Comparison of ENCODE assay signal across 13 cellular contexts in genomic region chr14:58131386-58131785, GRCh38. TPM values are rescaled to one million over a fixed set of nuclear protein-coding genes. Genes with fewer than 3 reads are reported as not detected.
DNase-seq lines count a peak whose midpoint lies in the region; FAIRE-seq and TF ChIP-seq lines count a peak whose summit lies in the region.
"Had no signal": no experiment of that assay in that cellular context is flagged by ENCODE, and none has a peak within 500 bp of the region (broad histone marks: within the 10 kb centered on the region; RNA-seq: fewer than 3 reads in every experiment).

No MANE protein-coding gene starts in this region.

- no peak overlapping the region for H3K9ac ChIP-seq in liver (ENCODE audit: low read depth in 1 of 2, low read length in 2 of 2)

- no peak for TF ChIP-seq EP300 in suprapubic skin (IDR thresholded peaks at IDR 0.05)

- H3K27ac ChIP-seq in liver (ENCODE audit: low read depth in 1 of 2, low read length in 2 of 2) (peak overlapping the region; percentile 9 to 14), suprapubic skin (no peak overlapping the region)
- H3K27ac ChIP-seq: SK-N-MC had no signal

- H3K4me1 ChIP-seq in liver (ENCODE audit: control insufficient read depth in 4 of 4, insufficient read depth in 4 of 4, low read length in 3 of 4) (peaks cover 0 to 11% (median 3%) of the 10 kb centered on the region in 4 donors), suprapubic skin (no peaks in the 10 kb centered on the region)

- FAIRE-seq in bronchial epithelial cell (lab: Jason Lieb, UNC): no peak

- TF ChIP-seq CTCF in bronchial epithelial cell (IDR thresholded peaks at IDR 0.05; ENCODE audit: insufficient read depth, low read length, severe bottlenecking): no peak
- peak; percentile 22 for TF ChIP-seq CTCF in liver (IDR thresholded peaks at IDR 0.05; ENCODE audit: low read depth, low read length, missing input control)
- TF ChIP-seq CTCF in suprapubic skin (IDR thresholded peaks at IDR 0.05): no peak

- no peak for TF ChIP-seq POLR2A in suprapubic skin (IDR thresholded peaks at IDR 0.05)

- no peaks in the 10 kb centered on the region for H3K9me3 ChIP-seq in liver (ENCODE audit: control insufficient read depth in 4 of 4, low read length in 3 of 4)
- no peaks in the 10 kb centered on the region for H3K9me3 ChIP-seq in suprapubic skin

- TF ChIP-seq RAD21 in liver (IDR thresholded peaks at IDR 0.05): peak; percentile 48 to 51

- H3K36me3 ChIP-seq in bronchial epithelial cell (ENCODE audit: control insufficient read depth, insufficient read depth, low read length) (no peaks in the 10 kb centered on the region), liver (ENCODE audit: control insufficient read depth in 4 of 4, insufficient read depth in 3 of 4, low read depth in 1 of 4, low read length in 3 of 4) (no peaks in the 10 kb centered on the region), suprapubic skin (no peaks in the 10 kb centered on the region)

- DNase-seq in COLO668 (lab: John Stamatoyannopoulos, UW; ENCODE audit: unreplicated experiment): peak; percentile 29
- DNase-seq in HT1080 (ENCODE audit: low read depth): peak; percentile 20
- DNase-seq in bronchial epithelial cell (ENCODE audit: low read depth): peak; percentile 17
- DNase-seq in suprapubic skin (ENCODE audit: low spot score in 2 of 2): no peak
- DNase-seq in stimulated activated naive CD4-positive, alpha-beta T cell treated with Interleukin-2 at 50 U/mL for 16 hours (lab: John Stamatoyannopoulos, UW): no peak
- DNase-seq in NCI-H2107 (lab: John Stamatoyannopoulos, UW): no peak
- no peak for DNase-seq in occipital lobe (lab: John Stamatoyannopoulos, UW)
- DNase-seq: activated T-cell treated with anti-CD3 and anti-CD28 coated beads, Interleukin-2, amount 50 U/mL, for 72 hours; CD4-positive, CD25-positive, alpha-beta regulatory T cell; NCI-H1105 treated with DMSO at 0.1 percent for 48 hours; NCI-H82 had no signal

- no peak overlapping the region for H3K4me3 ChIP-seq in bronchial epithelial cell (ENCODE audit: low read depth, low read length)
- H3K4me3 ChIP-seq in liver (ENCODE audit: low read depth in 1 of 3, low read length in 3 of 3): no peak overlapping the region
- H3K4me3 ChIP-seq in suprapubic skin: no peak overlapping the region
- H3K4me3 ChIP-seq: SK-N-MC had no signal

- 45% methylated on average over 1 of the region's 1 CpG for WGBS in liver
- WGBS in suprapubic skin: 76% methylated on average over 1 of the region's 1 CpG

- H3K27me3 ChIP-seq in bronchial epithelial cell (ENCODE audit: control insufficient read depth, insufficient read depth, low read length) (peaks cover 2% of the 10 kb centered on the region), liver (ENCODE audit: control insufficient read depth in 4 of 4, insufficient read depth in 4 of 4, low read length in 3 of 4) (no peaks in the 10 kb centered on the region), suprapubic skin (no peaks in the 10 kb centered on the region)

TF ChIP-seq in liver, 16 proteins besides CTCF, POLR2A, EP300 and RAD21:
- TF ChIP-seq REST (IDR thresholded peaks at IDR 0.05): no peak
- TF ChIP-seq MAX (IDR thresholded peaks at IDR 0.05): peak; percentile 51
- no peak for TF ChIP-seq SP1 (IDR thresholded peaks at IDR 0.05)
- no peak for TF ChIP-seq ZBTB33 (IDR thresholded peaks at IDR 0.05)
- no peak for TF ChIP-seq NR2F2 (IDR thresholded peaks at IDR 0.05)
- peak; percentile 26 to 50 for TF ChIP-seq RXRA (IDR thresholded peaks at IDR 0.05)
- no peak for TF ChIP-seq FOXA1 (IDR thresholded peaks at IDR 0.05)
- TF ChIP-seq HNF4A (conservative IDR thresholded peaks at IDR 0.05): no peak
- peak; percentile 47 for TF ChIP-seq YY1 (IDR thresholded peaks at IDR 0.05)
- no peak for TF ChIP-seq JUND (IDR thresholded peaks at IDR 0.05)

RNA-seq across cellular contexts. Expression of gene ARMH4, which starts 20.6 kb away (rescaled TPM):
- total RNA-seq in HT1080 (2014; rRNA removed; shearing (Covaris generic)): 1.5 and 1.9 TPM in 2 replicates
- polyA plus RNA-seq in HT1080 (2015; cell fraction: cytosol; rRNA removed): 1.0 and 1.1 TPM in 2 replicates
- polyA plus RNA-seq in HT1080 (2015; cell fraction: nucleus; rRNA removed): 1.2 and 1.3 TPM in 2 replicates
- total RNA-seq in bronchial epithelial cell (under 0.01 and 0.51 TPM in 2 replicates), liver (1 to 10 TPM in 1 of 2 donors, under 1 TPM in 1; 0.67 to 3.2 TPM), suprapubic skin (1 to 10 TPM; 2.8 to 4.7 (median 3.7) TPM), occipital lobe (99.4 TPM)
- under 1 TPM; 0.38 to 0.40 TPM for polyA plus RNA-seq in liver
- total RNA-seq: activated T-cell treated with anti-CD3 and anti-CD28 coated beads, Interleukin-2, amount 50 U/mL, for 72 hours had no signal

Comparison
In these comparisons a context has a peak if more than half of its experiments do, and no peak if none do; other contexts are left out.
1. DNase-seq: peak in COLO668 (single experiment), HT1080 (single experiment) and bronchial epithelial cell (single experiment); none in suprapubic skin (0 of 2), stimulated activated naive CD4-positive, alpha-beta T cell treated with Interleukin-2 at 50 U/mL for 16 hours (single experiment), NCI-H2107 (single experiment) and occipital lobe (single experiment).
2. RNA of gene ARMH4, which starts 20.6 kb away (total RNA-seq): 99.4 TPM in occipital lobe (single experiment); 2.8 to 4.7 TPM in suprapubic skin, 0.67 to 3.2 TPM in liver, 1.5 to 1.9 TPM in HT1080 and under 0.01 to 0.51 TPM in bronchial epithelial cell; every median in the first group is over 10 times any median in the second.